In genomic region chr12:93146278-93146939, GRCh38 we compare ENCODE assay signal across 21 cellular contexts.
DNase-seq lines count a peak whose midpoint lies in the region; ATAC-seq, FAIRE-seq and TF ChIP-seq lines count a peak whose summit lies in the region.
"Had no signal": no experiment of that assay in that cellular context is flagged by ENCODE, and none has a peak within 500 bp of the region (broad histone marks: within the 10 kb centered on the region; RNA-seq: fewer than 3 reads in every experiment).

No MANE protein-coding gene starts in this region.

- H3K36me3 Mint-ChIP-seq in Caco-2 (ENCODE audit: insufficient read depth, unreplicated experiment), result no peaks in the 10 kb centered on the region
- H3K36me3 Mint-ChIP-seq: activated CD4-positive, alpha-beta memory T cell treated with anti-CD3 and anti-CD28 coated beads for 36 hours; activated naive CD8-positive, alpha-beta T cell treated with anti-CD3 and anti-CD28 coated beads, Interleukin-2, amount 10 ng/mL, durations not matched to agents 7 days and 5 days had no signal

- BruUV-seq in Caco-2 (replicated peaks; lab: Mats Ljungman, UMichigan), result no TSS peak
- BruUV-seq in K562 (replicated peaks; lab: Mats Ljungman, UMichigan), result no TSS peak

- CTCF ChIA-PET in Caco-2 (lab: Charles Lee) (no interaction called here), K562 (lab: Yijun Ruan, JAX; ENCODE audit: low intra/inter-chr PET ratio) (interaction anchor here (0.6 to 0.7 kb wide), 2 partner anchors 85 to 233 kb away, joined by 3 read pairs; no protein-coding TSS in a partner anchor)

- no peak overlapping the region for H3K9ac ChIP-seq in K562 (ENCODE audit: insufficient read depth in 1 of 2, low read depth in 2 of 2, low read length in 2 of 2)
- H3K9ac ChIP-seq in kidney (ENCODE audit: low read length in 2 of 2), result no peak overlapping the region
- H3K9ac ChIP-seq: BLaER1 had no signal

- H3K27me3 ChIP-seq in Caco-2 (replicated peaks; ENCODE audit: control insufficient read depth, insufficient read depth, low read length) (no peaks in the 10 kb centered on the region), K562 (ENCODE audit: control insufficient read depth in 2 of 2, insufficient read depth in 2 of 2, low read length in 2 of 2) (no peaks in the 10 kb centered on the region)
- H3K27me3 ChIP-seq: BLaER1, right atrium auricular region, suprapubic skin had no signal

- H4K20me1 ChIP-seq in K562 (replicated peaks; ENCODE audit: control insufficient read depth, insufficient read depth, low read length), result no peaks in the 10 kb centered on the region
- H4K20me1 ChIP-seq: BLaER1 had no signal

- TF ChIP-seq EP300 in K562 (IDR thresholded peaks at IDR 0.05; ENCODE audit: low read length), result no peak

- H3K9me1 ChIP-seq in K562 (ENCODE audit: control insufficient read depth, insufficient read depth, low read length), result no peaks in the 10 kb centered on the region

- no peaks in the 10 kb centered on the region for H3K36me3 ChIP-seq in Caco-2 (ENCODE audit: control insufficient read depth, insufficient read depth, low read length)
- H3K36me3 ChIP-seq in K562 (ENCODE audit: control insufficient read depth, insufficient read depth, low read length), result no peaks in the 10 kb centered on the region
- no peaks in the 10 kb centered on the region for H3K36me3 ChIP-seq in kidney (ENCODE audit: control insufficient read depth in 1 of 2, insufficient read depth in 2 of 2, low read length in 2 of 2)
- H3K36me3 ChIP-seq: BLaER1, right atrium auricular region, suprapubic skin had no signal

- FAIRE-seq in K562 (lab: Jason Lieb, UNC) (no peak), kidney (lab: Jason Lieb, UNC) (no peak)

- H3K9me3 ChIP-seq in Caco-2 (no peaks in the 10 kb centered on the region), K562 (replicated peaks; ENCODE audit: control insufficient read depth, insufficient read depth, low read depth, low read length) (no peaks in the 10 kb centered on the region), kidney (ENCODE audit: control insufficient read depth in 1 of 2, low read length in 2 of 2) (no peaks in the 10 kb centered on the region)
- H3K9me3 ChIP-seq: BLaER1, right atrium auricular region, suprapubic skin had no signal

- ATAC-seq in K562, result no peak; the same call in 2 of the 3 replicates
- no peak for ATAC-seq in HG02763 (IDR thresholded peaks at IDR 0.05; ENCODE audit: unreplicated experiment)
- ATAC-seq: activated T-cell treated with anti-CD3 and anti-CD28 coated beads, Interleukin-2, amount 50 U/mL, for 72 hours had no signal

- in situ Hi-C loops in K562 (cut with MboI), result no loop called here

- intact Hi-C loops in Caco-2 (cut with micrococcal nuclease; ENCODE audit: unreplicated experiment), result no loop called here
- intact Hi-C loops in K562 (cut with micrococcal nuclease), result no loop called here
- intact Hi-C loops in kidney (cut with DNase I), result no loop called here

- POLR2A ChIA-PET in Caco-2 (lab: Charles Lee) (no interaction called here), K562 (lab: Yijun Ruan, JAX) (interaction anchor here (0.9 kb wide), 1 partner anchor 16 kb away, joined by 3 read pairs; no protein-coding TSS in a partner anchor)

- 38% methylated on average over 4 of the region's 4 CpGs for WGBS in K562 (ENCODE audit: insufficient coverage, low coverage, missing lambda C conversion rate)

- peak overlapping the region; percentile 53 for H2AFZ ChIP-seq in K562 (ENCODE audit: low read depth, low read length)

- TF ChIP-seq RAD21 in K562 (CRISPR knock-in tag; conservative IDR thresholded peaks at IDR 0.05 in 1 of 2, IDR thresholded peaks at IDR 0.05 in 1 of 2), result no peak

- no peak overlapping the region for H3K4me3 Mint-ChIP-seq in Caco-2 (ENCODE audit: unreplicated experiment)
- H3K4me3 Mint-ChIP-seq: activated CD4-positive, alpha-beta memory T cell treated with anti-CD3 and anti-CD28 coated beads for 36 hours; activated naive CD8-positive, alpha-beta T cell treated with anti-CD3 and anti-CD28 coated beads, Interleukin-2, amount 10 ng/mL, durations not matched to agents 7 days and 5 days; activated T-cell treated with anti-CD3 and anti-CD28 coated beads, Interleukin-2, amount 50 U/mL, for 72 hours; H9 had no signal

- no peaks in the 10 kb centered on the region for H3K27me3 Mint-ChIP-seq in Caco-2 (ENCODE audit: insufficient read depth, unreplicated experiment)

- peaks cover 30% of the 10 kb centered on the region for H3K4me1 Mint-ChIP-seq in Caco-2 (ENCODE audit: low read depth, unreplicated experiment)
- H3K4me1 Mint-ChIP-seq: H9 had no signal

- H3K4me1 ChIP-seq in Caco-2 (peaks cover 41% of the 10 kb centered on the region), K562 (replicated peaks in 1 of 2; ENCODE audit: control insufficient read depth in 2 of 2, insufficient read depth in 2 of 2, low read length in 2 of 2) (peaks cover 0 to 9% of the 10 kb centered on the region in 2 experiments; a peak in 2 of 5 replicates), kidney (ENCODE audit: control insufficient read depth in 1 of 2, insufficient read depth in 1 of 2, low read depth in 1 of 2, low read length in 2 of 2) (peaks cover 5 to 7% of the 10 kb centered on the region in 2 donors)
- H3K4me1 ChIP-seq: BLaER1, right atrium auricular region had no signal

- peak overlapping the region; percentile 2 for H3K27ac Mint-ChIP-seq in Caco-2 (ENCODE audit: unreplicated experiment)
- H3K27ac Mint-ChIP-seq: activated CD4-positive, alpha-beta memory T cell treated with anti-CD3 and anti-CD28 coated beads for 36 hours; activated naive CD8-positive, alpha-beta T cell treated with anti-CD3 and anti-CD28 coated beads, Interleukin-2, amount 10 ng/mL, durations not matched to agents 7 days and 5 days; activated T-cell treated with anti-CD3 and anti-CD28 coated beads, Interleukin-2, amount 50 U/mL, for 72 hours; H9 had no signal

- H3K9me3 Mint-ChIP-seq in Caco-2 (ENCODE audit: unreplicated experiment), result peaks cover 9% of the 10 kb centered on the region
- H3K9me3 Mint-ChIP-seq: activated CD4-positive, alpha-beta memory T cell treated with anti-CD3 and anti-CD28 coated beads for 36 hours; activated naive CD8-positive, alpha-beta T cell treated with anti-CD3 and anti-CD28 coated beads, Interleukin-2, amount 10 ng/mL, durations not matched to agents 7 days and 5 days; H9 had no signal

- TF ChIP-seq CTCF in Caco-2 (IDR thresholded peaks at IDR 0.05; ENCODE audit: insufficient read depth in 1 of 2, low read depth in 1 of 2, low read length in 1 of 2, severe bottlenecking in 1 of 2, unreplicated experiment in 1 of 2) (no peak), K562 (IDR thresholded peaks at IDR 0.05 in 2 of 3, conservative IDR thresholded peaks at IDR 0.05 in 1 of 3; ENCODE audit: insufficient read depth in 2 of 3, low read depth in 1 of 3, low read length in 3 of 3) (no peak), kidney (IDR thresholded peaks at IDR 0.05; ENCODE audit: borderline replicate concordance, extremely low read depth, insufficient read depth) (no peak)

- DNase-seq in Caco-2 (no peak), HT1080 (ENCODE audit: low read depth) (peak; percentile 49), K562 (ENCODE audit: extremely low read depth in 1 of 4, low spot score in 3 of 4) (peak in 1 of 4 experiments; percentile 25), kidney (peak; percentile 82), NCI-H2171 treated with DMSO at 0.1 percent for 48 hours (lab: John Stamatoyannopoulos, UW) (no peak), ureter (ENCODE audit: low spot score) (no peak), NCI-H2107 treated with DMSO at 0.1 percent for 48 hours (lab: John Stamatoyannopoulos, UW; ENCODE audit: unreplicated experiment) (no peak)
- DNase-seq: activated CD4-positive, alpha-beta memory T cell treated with anti-CD3 and anti-CD28 coated beads for 36 hours; activated naive CD8-positive, alpha-beta T cell treated with anti-CD3 and anti-CD28 coated beads, Interleukin-2, amount 10 ng/mL, durations not matched to agents 7 days and 5 days; activated T-cell treated with anti-CD3 and anti-CD28 coated beads, Interleukin-2, amount 50 U/mL, for 72 hours; central memory CD4-positive, alpha-beta T cell; DND-41; H9; head of caudate nucleus; midbrain; NCI-H1048; stimulated activated CD4-positive, alpha-beta T cell treated with anti-CD3 and anti-CD28 coated beads, Interleukin-2, amount 100 ng/mL, for 48 hours had no signal

- H3K79me2 ChIP-seq in K562 (ENCODE audit: control insufficient read depth, insufficient read depth, low read length), result no peaks in the 10 kb centered on the region

- no peak overlapping the region for H3K4me2 ChIP-seq in K562 (ENCODE audit: insufficient read depth, low read length)
- H3K4me2 ChIP-seq: BLaER1 had no signal

- H3K4me3 ChIP-seq in Caco-2 (ENCODE audit: low read depth, low read length) (no peak overlapping the region), K562 (no peak overlapping the region), kidney (ENCODE audit: low read length in 2 of 2) (no peak overlapping the region)
- H3K4me3 ChIP-seq: BLaER1, right atrium auricular region, suprapubic skin had no signal

- no peak for TF ChIP-seq POLR2A in K562 (conservative IDR thresholded peaks at IDR 0.05)

- no peak overlapping the region for H3K27ac ChIP-seq in K562 (ENCODE audit: extremely low read depth, low read depth, low read length)
- peak overlapping the region in 1 of 2 donors; percentile 30 for H3K27ac ChIP-seq in kidney (ENCODE audit: low read depth in 2 of 2, low read length in 2 of 2)
- H3K27ac ChIP-seq: BLaER1, right atrium auricular region, suprapubic skin had no signal

TF ChIP-seq in K562, 482 proteins besides CTCF, POLR2A, EP300 and RAD21 (continues in another document):
- TF ChIP-seq ZNF41 (CRISPR knock-in tag; conservative IDR thresholded peaks at IDR 0.05), result no peak
- no peak for TF ChIP-seq SNRNP70 (optimal IDR thresholded peaks at IDR 0.05; ENCODE audit: low read depth, low read length)
- TF ChIP-seq NFIC (IDR thresholded peaks at IDR 0.05), result peak; percentile 65
- peak; percentile 82 for TF ChIP-seq HMBOX1 (IDR thresholded peaks at IDR 0.05)
- TF ChIP-seq EGR1 (conservative IDR thresholded peaks at IDR 0.05), result no peak
- TF ChIP-seq ID3 (CRISPR knock-in tag; IDR thresholded peaks at IDR 0.05), result no peak
- TF ChIP-seq ID3 (tag; IDR thresholded peaks at IDR 0.05), result no peak
- no peak for TF ChIP-seq RB1 (IDR thresholded peaks at IDR 0.05; ENCODE audit: low read depth)

Comparison
In these comparisons a context has a peak if more than half of its experiments do, and no peak if none do; other contexts are left out.
1. DNase-seq: peak in HT1080 (single experiment) and kidney (single experiment); none in Caco-2 (0 of 2), NCI-H2171 treated with DMSO at 0.1 percent for 48 hours (single experiment), ureter (single experiment) and NCI-H2107 treated with DMSO at 0.1 percent for 48 hours (single experiment).